Comparison of ENCODE assay signal across 1 cellular context in the genomic region with DNA sequence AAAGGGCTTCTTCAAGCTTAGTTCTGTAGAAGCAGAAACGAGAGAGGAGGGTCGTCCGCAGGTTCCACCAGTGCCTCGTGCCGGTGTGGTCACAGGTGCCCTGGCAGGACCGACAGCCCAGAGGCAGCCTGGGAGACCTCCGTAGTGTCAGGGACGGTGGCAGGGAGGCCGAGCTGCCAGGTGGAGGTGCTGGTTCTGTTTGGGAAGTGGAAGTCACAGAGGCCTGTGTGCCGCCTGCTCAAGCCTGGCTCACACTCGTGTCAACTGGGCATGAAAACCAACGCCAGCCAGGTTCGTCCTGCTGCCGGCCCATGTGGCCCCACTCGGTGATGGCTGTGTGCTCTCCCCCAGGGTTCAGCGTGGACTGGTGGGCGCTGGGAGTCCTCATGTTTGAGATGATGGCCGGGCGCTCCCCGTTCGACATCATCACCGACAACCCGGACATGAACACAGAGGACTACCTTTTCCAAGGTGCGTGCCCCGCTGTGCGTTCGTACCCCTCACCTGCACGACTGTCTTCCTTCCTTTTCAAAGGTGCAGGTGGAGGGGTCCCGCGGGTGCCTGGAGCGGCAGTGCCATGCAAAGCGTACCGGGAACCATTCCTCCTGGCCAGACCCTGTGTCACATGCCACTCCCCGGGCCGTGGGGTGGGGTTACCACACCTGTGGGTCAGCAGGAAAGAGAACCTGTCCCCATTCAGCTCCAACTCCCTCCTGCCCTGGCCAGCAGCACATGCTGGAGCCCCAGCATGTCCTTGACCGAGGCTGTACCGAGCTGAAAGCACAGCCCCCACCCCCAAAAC.
TF ChIP-seq lines count a peak whose summit lies in the region.

No MANE protein-coding gene starts in this region.

TF ChIP-seq in WTC11, 78 proteins besides CTCF, POLR2A, EP300 and RAD21:
- TF ChIP-seq ZNF396 (CRISPR knock-in tag; IDR thresholded peaks at IDR 0.05; ENCODE audit: borderline replicate concordance), result no peak
- TF ChIP-seq ZNF121 (CRISPR knock-in tag; IDR thresholded peaks at IDR 0.05), result no peak
- TF ChIP-seq FOXJ3 (CRISPR knock-in tag; IDR thresholded peaks at IDR 0.05; ENCODE audit: borderline replicate concordance), result no peak
- TF ChIP-seq, protein P1, sequence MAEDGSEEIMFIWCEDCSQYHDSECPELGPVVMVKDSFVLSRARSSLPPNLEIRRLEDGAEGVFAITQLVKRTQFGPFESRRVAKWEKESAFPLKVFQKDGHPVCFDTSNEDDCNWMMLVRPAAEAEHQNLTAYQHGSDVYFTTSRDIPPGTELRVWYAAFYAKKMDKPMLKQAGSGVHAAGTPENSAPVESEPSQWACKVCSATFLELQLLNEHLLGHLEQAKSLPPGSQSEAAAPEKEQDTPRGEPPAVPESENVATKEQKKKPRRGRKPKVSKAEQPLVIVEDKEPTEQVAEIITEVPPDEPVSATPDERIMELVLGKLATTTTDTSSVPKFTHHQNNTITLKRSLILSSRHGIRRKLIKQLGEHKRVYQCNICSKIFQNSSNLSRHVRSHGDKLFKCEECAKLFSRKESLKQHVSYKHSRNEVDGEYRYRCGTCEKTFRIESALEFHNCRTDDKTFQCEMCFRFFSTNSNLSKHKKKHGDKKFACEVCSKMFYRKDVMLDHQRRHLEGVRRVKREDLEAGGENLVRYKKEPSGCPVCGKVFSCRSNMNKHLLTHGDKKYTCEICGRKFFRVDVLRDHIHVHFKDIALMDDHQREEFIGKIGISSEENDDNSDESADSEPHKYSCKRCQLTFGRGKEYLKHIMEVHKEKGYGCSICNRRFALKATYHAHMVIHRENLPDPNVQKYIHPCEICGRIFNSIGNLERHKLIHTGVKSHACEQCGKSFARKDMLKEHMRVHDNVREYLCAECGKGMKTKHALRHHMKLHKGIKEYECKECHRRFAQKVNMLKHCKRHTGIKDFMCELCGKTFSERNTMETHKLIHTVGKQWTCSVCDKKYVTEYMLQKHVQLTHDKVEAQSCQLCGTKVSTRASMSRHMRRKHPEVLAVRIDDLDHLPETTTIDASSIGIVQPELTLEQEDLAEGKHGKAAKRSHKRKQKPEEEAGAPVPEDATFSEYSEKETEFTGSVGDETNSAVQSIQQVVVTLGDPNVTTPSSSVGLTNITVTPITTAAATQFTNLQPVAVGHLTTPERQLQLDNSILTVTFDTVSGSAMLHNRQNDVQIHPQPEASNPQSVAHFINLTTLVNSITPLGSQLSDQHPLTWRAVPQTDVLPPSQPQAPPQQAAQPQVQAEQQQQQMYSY (CRISPR knock-in tag; IDR thresholded peaks at IDR 0.05), result no peak
- TF ChIP-seq NFYB (CRISPR knock-in tag; conservative IDR thresholded peaks at IDR 0.05; ENCODE audit: low read depth), result no peak
- no peak for TF ChIP-seq USF1 (CRISPR knock-in tag; IDR thresholded peaks at IDR 0.05)
- TF ChIP-seq FOXK1 (CRISPR knock-in tag; IDR thresholded peaks at IDR 0.05), result no peak
- no peak for TF ChIP-seq SMAD3 (CRISPR knock-in tag; IDR thresholded peaks at IDR 0.05; ENCODE audit: borderline replicate concordance)
- no peak for TF ChIP-seq NR1H2 (CRISPR knock-in tag; IDR thresholded peaks at IDR 0.05)
- TF ChIP-seq GRHL2 (CRISPR knock-in tag; IDR thresholded peaks at IDR 0.05; ENCODE audit: insufficient replicate concordance, severe bottlenecking), result no peak
- no peak for TF ChIP-seq ZBTB21 (CRISPR knock-in tag; IDR thresholded peaks at IDR 0.05; ENCODE audit: borderline replicate concordance)
- TF ChIP-seq NFATC4 (CRISPR knock-in tag; IDR thresholded peaks at IDR 0.05), result no peak
- no peak for TF ChIP-seq SP1 (CRISPR knock-in tag; conservative IDR thresholded peaks at IDR 0.05)
- TF ChIP-seq ZNF423 (CRISPR knock-in tag; IDR thresholded peaks at IDR 0.05), result no peak
